In genomic region chr4:173273956-173274355, GRCh38 we compare ENCODE assay signal across 1 cellular context.
TF ChIP-seq lines count a peak whose summit lies in the region.

No MANE protein-coding gene starts in this region.

TF ChIP-seq in IMR-90, 13 proteins besides CTCF, POLR2A, EP300 and RAD21 (continued from another document):
- TF ChIP-seq USF2 (IDR thresholded peaks at IDR 0.05; ENCODE audit: low read depth, low read length) (no peak), FOS (IDR thresholded peaks at IDR 0.05; ENCODE audit: low read depth, low read length) (no peak)
